In genomic region chr6:36751833-36752186, GRCh38 we compare ENCODE assay signal across 16 cellular contexts. TPM values are rescaled to one million over a fixed set of nuclear protein-coding genes. Genes with fewer than 3 reads are reported as not detected.
DNase-seq lines count a peak whose midpoint lies in the region; ATAC-seq and TF ChIP-seq lines count a peak whose summit lies in the region.
"Had no signal": no experiment of that assay in that cellular context is flagged by ENCODE, and none has a peak within 500 bp of the region (broad histone marks: within the 10 kb centered on the region; RNA-seq: fewer than 3 reads in every experiment).

No MANE protein-coding gene starts in this region.

- DNase-seq in Calu3 (no peak), memory B cell (ENCODE audit: low spot score in 2 of 2) (no peak), cortex of kidney (lab: John Stamatoyannopoulos, UW) (no peak)
- DNase-seq in activated T-helper 1 cell treated with anti-CD3 and anti-CD28 coated beads, Interleukin-12 subunit alpha, Interleukin-12 subunit beta, Interleukin-2, Interleukin-4 antibody, amounts not matched to agents 30 ng/mL and 10 ng/mL and 1 ng/mL, durations not matched to agents 14 hours and 24 hours and 36 hours (ENCODE audit: low spot score), result no peak
- DNase-seq: hippocampal formation, NCI-H187, OCI-M1, sigmoid colon had no signal

- H3K9me3 Mint-ChIP-seq in Calu3 (ENCODE audit: low read depth, unreplicated experiment) (no peaks in the 10 kb centered on the region), memory B cell (no peaks in the 10 kb centered on the region)
- H3K9me3 Mint-ChIP-seq in activated T-helper 1 cell treated with anti-CD3 and anti-CD28 coated beads, Interleukin-12 subunit alpha, Interleukin-12 subunit beta, Interleukin-2, Interleukin-4 antibody, amounts not matched to agents 30 ng/mL and 10 ng/mL and 1 ng/mL, durations not matched to agents 14 hours and 24 hours and 36 hours, result peaks cover 19% of the 10 kb centered on the region

- H3K27ac ChIP-seq in BLaER1 treated with 17β-estradiol and CSF1 and Interleukin-3, amounts not matched to agents 10 nM and 100 nM, result peak overlapping the region in 10 of 11 experiments; percentile 17 to 89 (median 78); a peak in 18 of 22 replicates
- H3K27ac ChIP-seq: sigmoid colon had no signal

- no TSS peak for BruUV-seq in Calu3 (replicated peaks; lab: Mats Ljungman, UMichigan)

- peaks cover 27 to 34% (median 32%) of the 10 kb centered on the region in 11 experiments for H3K9me3 ChIP-seq in BLaER1 treated with 17β-estradiol and CSF1 and Interleukin-3, amounts not matched to agents 10 nM and 100 nM (replicated peaks in 1 of 11)

- intact Hi-C loops in Calu3 (cut with micrococcal nuclease; ENCODE audit: unreplicated experiment), result no loop called here
- intact Hi-C loops in activated T-helper 1 cell treated with anti-CD3 and anti-CD28 coated beads, Interleukin-12 subunit alpha, Interleukin-12 subunit beta, Interleukin-2, Interleukin-4 antibody, amounts not matched to agents 30 ng/mL and 10 ng/mL and 1 ng/mL, durations not matched to agents 14 hours and 24 hours and 36 hours (cut with micrococcal nuclease), result no loop called here

- peaks cover 0 to 6% (median 0%) of the 10 kb centered on the region in 11 experiments; a peak in 2 of 22 replicates for H3K36me3 ChIP-seq in BLaER1 treated with 17β-estradiol and CSF1 and Interleukin-3, amounts not matched to agents 10 nM and 100 nM
- H3K36me3 ChIP-seq: sigmoid colon had no signal

- peaks cover 54% of the 10 kb centered on the region for H3K4me1 Mint-ChIP-seq in Calu3 (ENCODE audit: low read depth, unreplicated experiment)
- peaks cover 64% of the 10 kb centered on the region for H3K4me1 Mint-ChIP-seq in activated T-helper 1 cell treated with anti-CD3 and anti-CD28 coated beads, Interleukin-12 subunit alpha, Interleukin-12 subunit beta, Interleukin-2, Interleukin-4 antibody, amounts not matched to agents 30 ng/mL and 10 ng/mL and 1 ng/mL, durations not matched to agents 14 hours and 24 hours and 36 hours (ENCODE audit: low read depth)
- peaks cover 56% of the 10 kb centered on the region for H3K4me1 Mint-ChIP-seq in memory B cell

- ATAC-seq in memory B cell (ENCODE audit: low read depth) (no peak), GM19324 (IDR thresholded peaks at IDR 0.05; ENCODE audit: low FRiP score, unreplicated experiment) (no peak), GM19351 (IDR thresholded peaks at IDR 0.05; ENCODE audit: unreplicated experiment) (no peak), HG03571 (IDR thresholded peaks at IDR 0.05; ENCODE audit: unreplicated experiment) (no peak)
- ATAC-seq: HepG2 had no signal

- no peaks in the 10 kb centered on the region for H3K27me3 ChIP-seq in BLaER1 treated with 17β-estradiol and CSF1 and Interleukin-3, amounts not matched to agents 10 nM and 100 nM
- H3K27me3 ChIP-seq: sigmoid colon had no signal

- no peak overlapping the region for H3K4me3 Mint-ChIP-seq in Calu3 (ENCODE audit: low read depth, unreplicated experiment)
- no peak overlapping the region for H3K4me3 Mint-ChIP-seq in activated T-helper 1 cell treated with anti-CD3 and anti-CD28 coated beads, Interleukin-12 subunit alpha, Interleukin-12 subunit beta, Interleukin-2, Interleukin-4 antibody, amounts not matched to agents 30 ng/mL and 10 ng/mL and 1 ng/mL, durations not matched to agents 14 hours and 24 hours and 36 hours
- peak overlapping the region; percentile 49 for H3K4me3 Mint-ChIP-seq in memory B cell
- H3K4me3 Mint-ChIP-seq: activated naive CD8-positive, alpha-beta T cell; HFFc6; type B pancreatic cell had no signal

- H3K27me3 Mint-ChIP-seq in Calu3 (ENCODE audit: unreplicated experiment) (peaks cover 5% of the 10 kb centered on the region), memory B cell (no peaks in the 10 kb centered on the region)
- no peaks in the 10 kb centered on the region for H3K27me3 Mint-ChIP-seq in activated T-helper 1 cell treated with anti-CD3 and anti-CD28 coated beads, Interleukin-12 subunit alpha, Interleukin-12 subunit beta, Interleukin-2, Interleukin-4 antibody, amounts not matched to agents 30 ng/mL and 10 ng/mL and 1 ng/mL, durations not matched to agents 14 hours and 24 hours and 36 hours (ENCODE audit: insufficient read depth)
- H3K27me3 Mint-ChIP-seq: activated naive CD8-positive, alpha-beta T cell had no signal

- 0 out of 22 replicates have a peak, but pooled peaks cover 0 to 7% (median 0%) of the 10 kb centered on the region in 11 experiments for H4K20me1 ChIP-seq in BLaER1 treated with 17β-estradiol and CSF1 and Interleukin-3, amounts not matched to agents 10 nM and 100 nM

- peak overlapping the region in 1 of 10 experiments; percentile 58; a peak in 2 of 20 replicates for H3K4me3 ChIP-seq in BLaER1 treated with 17β-estradiol and CSF1 and Interleukin-3, amounts not matched to agents 10 nM and 100 nM
- H3K4me3 ChIP-seq: sigmoid colon had no signal

- CTCF ChIA-PET in Calu3 (lab: Charles Lee), result interaction anchor here (0.7 to 1.7 kb wide), 2 partner anchors 28 to 58 kb away, joined by 3 to 6 read pairs; no protein-coding TSS in a partner anchor

- H3K9ac ChIP-seq in BLaER1 treated with 17β-estradiol and CSF1 and Interleukin-3, amounts not matched to agents 10 nM and 100 nM, result peak overlapping the region in 7 of 11 experiments; percentile 38 to 76 (median 63); a peak in 8 of 22 replicates

- peak overlapping the region; percentile 73 to 99 (median 89) for H3K4me2 ChIP-seq in BLaER1 treated with 17β-estradiol and CSF1 and Interleukin-3, amounts not matched to agents 10 nM and 100 nM

- H3K27ac Mint-ChIP-seq in Calu3 (ENCODE audit: unreplicated experiment) (peak overlapping the region; percentile 15), memory B cell (peak overlapping the region; percentile 96)
- H3K27ac Mint-ChIP-seq in activated T-helper 1 cell treated with anti-CD3 and anti-CD28 coated beads, Interleukin-12 subunit alpha, Interleukin-12 subunit beta, Interleukin-2, Interleukin-4 antibody, amounts not matched to agents 30 ng/mL and 10 ng/mL and 1 ng/mL, durations not matched to agents 14 hours and 24 hours and 36 hours, result peak overlapping the region; percentile 61
- H3K27ac Mint-ChIP-seq: HFFc6, type B pancreatic cell had no signal

- H3K4me1 ChIP-seq in BLaER1 treated with 17β-estradiol and CSF1 and Interleukin-3, amounts not matched to agents 10 nM and 100 nM, result peaks cover 57 to 65% (median 62%) of the 10 kb centered on the region in 10 experiments
- H3K4me1 ChIP-seq: sigmoid colon had no signal

- TF ChIP-seq CTCF in Calu3 (IDR thresholded peaks at IDR 0.05; ENCODE audit: unreplicated experiment), result no peak

- H3K36me3 Mint-ChIP-seq in Calu3 (ENCODE audit: insufficient read depth, unreplicated experiment), result no peaks in the 10 kb centered on the region
- peaks cover 8% of the 10 kb centered on the region for H3K36me3 Mint-ChIP-seq in activated T-helper 1 cell treated with anti-CD3 and anti-CD28 coated beads, Interleukin-12 subunit alpha, Interleukin-12 subunit beta, Interleukin-2, Interleukin-4 antibody, amounts not matched to agents 30 ng/mL and 10 ng/mL and 1 ng/mL, durations not matched to agents 14 hours and 24 hours and 36 hours (ENCODE audit: low read depth)
- H3K36me3 Mint-ChIP-seq in memory B cell, result peaks cover 50% of the 10 kb centered on the region
- H3K36me3 Mint-ChIP-seq: type B pancreatic cell had no signal

RNA-seq across cellular contexts. Expression of gene RAB44, which starts 54.2 kb away (rescaled TPM):
- total RNA-seq in Calu3 (2022), result not detected in 2 replicates
- 0.05 and 0.10 TPM in 2 replicates for total RNA-seq in activated T-helper 1 cell treated with anti-CD3 and anti-CD28 coated beads, Interleukin-12 subunit alpha, Interleukin-12 subunit beta, Interleukin-2, Interleukin-4 antibody, amounts not matched to agents 30 ng/mL and 10 ng/mL and 1 ng/mL, durations not matched to agents 14 hours and 24 hours and 36 hours
- total RNA-seq: HepG2 had no signal

Comparison
In these comparisons a context has a peak if more than half of its experiments do, and no peak if none do; other contexts are left out.
1. H3K27ac Mint-ChIP-seq: peak in every context shown above with its lines; median percentile 96 in memory B cell; 61 in activated T-helper 1 cell treated with anti-CD3 and anti-CD28 coated beads, Interleukin-12 subunit alpha, Interleukin-12 subunit beta, Interleukin-2, Interleukin-4 antibody, amounts not matched to agents 30 ng/mL and 10 ng/mL and 1 ng/mL, durations not matched to agents 14 hours and 24 hours and 36 hours; 15 in Calu3.